Comparison of ENCODE assay signal across 15 cellular contexts in the genomic region with DNA sequence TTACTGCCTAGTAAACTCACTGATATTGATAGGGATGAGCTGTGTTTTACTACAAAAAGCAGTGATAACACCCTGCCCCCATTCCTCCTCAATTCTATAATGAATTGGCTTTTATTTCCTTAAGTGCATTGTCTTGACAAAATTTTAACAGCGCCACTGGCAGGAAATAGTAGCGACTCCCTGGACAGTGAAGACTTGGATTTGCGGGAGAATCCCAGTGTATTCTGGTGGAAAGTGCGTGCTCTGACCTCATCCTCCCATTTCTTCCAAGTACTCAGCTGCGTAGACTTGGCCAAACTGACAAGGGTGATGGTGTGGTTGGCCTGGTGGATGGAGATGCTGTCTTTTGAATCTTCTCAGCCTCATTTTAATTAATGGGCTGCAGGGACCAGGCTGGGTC. TPM values are rescaled to one million over a fixed set of nuclear protein-coding genes. Genes with fewer than 3 reads are reported as not detected.
A peak's percentile ranks its signal among the peaks of the same experiment; 100 is the strongest.
DNase-seq lines count a peak whose midpoint lies in the region; ATAC-seq and TF ChIP-seq lines count a peak whose summit lies in the region.
"Had no signal": no experiment of that assay in that cellular context is flagged by ENCODE, and none has a peak within 500 bp of the region (broad histone marks: within the 10 kb centered on the region; RNA-seq: fewer than 3 reads in every experiment).

No MANE protein-coding gene starts in this region.

- H3K4me3 Mint-ChIP-seq in HFFc6, result peak overlapping the region; percentile 92
- peak overlapping the region; percentile 68 for H3K4me3 Mint-ChIP-seq in memory B cell
- H3K4me3 Mint-ChIP-seq in activated T-helper 17 cell treated with anti-CD3 and anti-CD28 coated beads, Interleukin-2, amount 50 U/mL, for 72 hours, result no peak overlapping the region
- H3K4me3 Mint-ChIP-seq in activated CD4-positive, alpha-beta T cell treated with anti-CD3 and anti-CD28 coated beads, Interleukin-2, amount 10 ng/mL, durations not matched to agents 7 days and 5 days, result no peak overlapping the region
- H3K4me3 Mint-ChIP-seq: dendritic cell treated with granulocyte-macrophage colony-stimulating factor and Interleukin-4, amounts not matched to agents 40 ng/mL and 50 ng/mL, for 4 days had no signal

- H3K4me1 Mint-ChIP-seq in HFFc6 (ENCODE audit: low read depth) (no peaks in the 10 kb centered on the region; the same call in 1 of the 2 replicates), memory B cell (peaks cover 49% of the 10 kb centered on the region)
- H3K4me1 Mint-ChIP-seq in activated T-helper 17 cell treated with anti-CD3 and anti-CD28 coated beads, Interleukin-2, amount 50 U/mL, for 72 hours, result peaks cover 5% of the 10 kb centered on the region
- peaks cover 5% of the 10 kb centered on the region for H3K4me1 Mint-ChIP-seq in activated CD4-positive, alpha-beta T cell treated with anti-CD3 and anti-CD28 coated beads, Interleukin-2, amount 10 ng/mL, durations not matched to agents 7 days and 5 days

- no peak for TF ChIP-seq EP300 in stomach (IDR thresholded peaks at IDR 0.05)

- H3K27ac Mint-ChIP-seq in HFFc6 (peak overlapping the region; percentile 58), memory B cell (peak overlapping the region; percentile 80)
- no peak overlapping the region for H3K27ac Mint-ChIP-seq in activated T-helper 17 cell treated with anti-CD3 and anti-CD28 coated beads, Interleukin-2, amount 50 U/mL, for 72 hours
- H3K27ac Mint-ChIP-seq in activated CD4-positive, alpha-beta T cell treated with anti-CD3 and anti-CD28 coated beads, Interleukin-2, amount 10 ng/mL, durations not matched to agents 7 days and 5 days, result no peak overlapping the region
- H3K27ac Mint-ChIP-seq: dendritic cell treated with granulocyte-macrophage colony-stimulating factor and Interleukin-4, amounts not matched to agents 40 ng/mL and 50 ng/mL, for 4 days had no signal

- in situ Hi-C loops in astrocyte of the cerebellum (cut with HindIII; ENCODE audit: low sequenced_read_pairs), result loop anchor here (10.0 kb wide), 1 partner anchor 46 kb away; no protein-coding TSS in a partner anchor

- H3K36me3 ChIP-seq in stomach, result no peaks in the 10 kb centered on the region
- H3K36me3 ChIP-seq: prostate gland had no signal

- peaks cover 0 to 3% (median 0%) of the 10 kb centered on the region in 3 donors for H3K27me3 ChIP-seq in stomach
- H3K27me3 ChIP-seq: testis had no signal

- peak overlapping the region in 3 of 5 donors; percentile 1 to 97 (median 21) for H3K27ac ChIP-seq in stomach
- H3K27ac ChIP-seq: prostate gland, testis had no signal

- TF ChIP-seq CTCF in HFFc6 (IDR thresholded peaks at IDR 0.05) (no peak), astrocyte of the cerebellum (IDR thresholded peaks at IDR 0.05; ENCODE audit: low read depth, low read length, missing control alignments) (no peak), stomach (IDR thresholded peaks at IDR 0.05) (no peak)

- CTCF ChIA-PET in activated CD4-positive, alpha-beta T cell treated with anti-CD3 and anti-CD28 coated beads, Interleukin-2, amount 10 ng/mL, durations not matched to agents 7 days and 5 days (lab: Charles Lee), result no interaction called here

- intact Hi-C loops in stomach (cut with DNase I; ENCODE audit: low total_unique reads), result loop anchor here (10.0 kb wide), 1 partner anchor 66 kb away; no protein-coding TSS in a partner anchor

- H3K36me3 Mint-ChIP-seq in HFFc6 (ENCODE audit: low read depth), result peaks cover 53% of the 10 kb centered on the region
- H3K36me3 Mint-ChIP-seq in memory B cell, result no peaks in the 10 kb centered on the region
- H3K36me3 Mint-ChIP-seq in activated T-helper 17 cell treated with anti-CD3 and anti-CD28 coated beads, Interleukin-2, amount 50 U/mL, for 72 hours (ENCODE audit: low read depth), result peaks cover 5% of the 10 kb centered on the region
- H3K36me3 Mint-ChIP-seq in activated CD4-positive, alpha-beta T cell treated with anti-CD3 and anti-CD28 coated beads, Interleukin-2, amount 10 ng/mL, durations not matched to agents 7 days and 5 days (ENCODE audit: low read depth), result no peaks in the 10 kb centered on the region

- no peak for ATAC-seq in memory B cell (ENCODE audit: low read depth)
- ATAC-seq in activated T-helper 17 cell treated with anti-CD3 and anti-CD28 coated beads, Interleukin-2, amount 50 U/mL, for 72 hours (replicated peaks), result no peak
- ATAC-seq: left cardiac atrium had no signal

- H3K4me3 ChIP-seq in astrocyte of the cerebellum (ENCODE audit: low read depth, low read length), result peak overlapping the region; percentile 3
- H3K4me3 ChIP-seq in stomach, result no peak overlapping the region
- H3K4me3 ChIP-seq: prostate gland, testis had no signal

- H3K9me3 Mint-ChIP-seq in HFFc6 (no peaks in the 10 kb centered on the region), memory B cell (no peaks in the 10 kb centered on the region)
- no peaks in the 10 kb centered on the region for H3K9me3 Mint-ChIP-seq in activated T-helper 17 cell treated with anti-CD3 and anti-CD28 coated beads, Interleukin-2, amount 50 U/mL, for 72 hours
- no peaks in the 10 kb centered on the region for H3K9me3 Mint-ChIP-seq in activated CD4-positive, alpha-beta T cell treated with anti-CD3 and anti-CD28 coated beads, Interleukin-2, amount 10 ng/mL, durations not matched to agents 7 days and 5 days
- H3K9me3 Mint-ChIP-seq: dendritic cell treated with granulocyte-macrophage colony-stimulating factor and Interleukin-4, amounts not matched to agents 40 ng/mL and 50 ng/mL, for 4 days had no signal

- H3K27me3 Mint-ChIP-seq in HFFc6 (ENCODE audit: insufficient read depth) (peaks cover 8% of the 10 kb centered on the region), memory B cell (no peaks in the 10 kb centered on the region)
- peaks cover 37% of the 10 kb centered on the region for H3K27me3 Mint-ChIP-seq in activated T-helper 17 cell treated with anti-CD3 and anti-CD28 coated beads, Interleukin-2, amount 50 U/mL, for 72 hours
- H3K27me3 Mint-ChIP-seq in activated CD4-positive, alpha-beta T cell treated with anti-CD3 and anti-CD28 coated beads, Interleukin-2, amount 10 ng/mL, durations not matched to agents 7 days and 5 days, result peaks cover 46% of the 10 kb centered on the region
- H3K27me3 Mint-ChIP-seq: dendritic cell treated with granulocyte-macrophage colony-stimulating factor and Interleukin-4, amounts not matched to agents 40 ng/mL and 50 ng/mL, for 4 days had no signal

- TF ChIP-seq POLR2A in stomach (IDR thresholded peaks at IDR 0.05), result no peak

- peaks cover 29 to 81% (median 62%) of the 10 kb centered on the region in 4 donors for H3K4me1 ChIP-seq in stomach

- WGBS in stomach, 5 donors, result 78 to 92% (median 90%) methylated on average over 5 of the region's 5 CpGs

- no peaks in the 10 kb centered on the region for H3K9me3 ChIP-seq in stomach
- H3K9me3 ChIP-seq: prostate gland, testis had no signal

- POLR2A ChIA-PET in activated CD4-positive, alpha-beta T cell treated with anti-CD3 and anti-CD28 coated beads, Interleukin-2, amount 10 ng/mL, durations not matched to agents 7 days and 5 days (lab: Charles Lee), result interaction anchor here (0.6 to 0.7 kb wide), 2 partner anchors 76 kb away, joined by 3 to 4 read pairs; no protein-coding TSS in a partner anchor

- DNase-seq in HFFc6, result no peak
- DNase-seq in astrocyte of the cerebellum (ENCODE audit: low read depth), result no peak
- DNase-seq in memory B cell (ENCODE audit: low spot score in 2 of 2), result no peak
- no peak for DNase-seq in stomach
- no peak for DNase-seq in DMS114 treated with DMSO at 0.1 percent for 48 hours (lab: John Stamatoyannopoulos, UW; ENCODE audit: unreplicated experiment)
- no peak for DNase-seq in activated CD4-positive, alpha-beta T cell treated with anti-CD3 and anti-CD28 coated beads, Interleukin-2, amount 10 ng/mL, durations not matched to agents 7 days and 5 days
- DNase-seq: activated gamma-delta T cell, anterior cingulate cortex, left cardiac atrium, MV-4-11, SW 1271, testis had no signal

RNA-seq across cellular contexts. Expression of gene TRIO, which starts 5.3 kb away (rescaled TPM):
- total RNA-seq in HFFc6 (2021; fragmentation: NEBNext Ultra II Directional; extraction: Animal tissue kit (Norgen Biotek cat#: 25700)), result 100 to 1,000 TPM; 167 to 219 (median 190) TPM
- total RNA-seq in stomach, result 100 to 1,000 TPM in 4 of 5 donors, 10 to 100 TPM in 1; 67.1 to 558 (median 199) TPM
- 10 to 100 TPM in 2 of 3 donors, 1 to 10 TPM in 1; 9.9 to 20.8 (median 15.3) TPM for polyA plus RNA-seq in stomach
- 10 to 100 TPM; 13.6 to 21.5 TPM for total RNA-seq in activated T-helper 17 cell treated with anti-CD3 and anti-CD28 coated beads, Interleukin-2, amount 50 U/mL, for 72 hours
- 1 to 10 TPM; 3.7 to 4.2 TPM for total RNA-seq in activated CD4-positive, alpha-beta T cell treated with anti-CD3 and anti-CD28 coated beads, Interleukin-2, amount 10 ng/mL, durations not matched to agents 7 days and 5 days

Comparison
In these comparisons a context has a peak if more than half of its experiments do, and no peak if none do; other contexts are left out.
1. H3K27ac Mint-ChIP-seq: peak in HFFc6 (single experiment) and memory B cell (single experiment); none in activated T-helper 17 cell treated with anti-CD3 and anti-CD28 coated beads, Interleukin-2, amount 50 U/mL, for 72 hours (single experiment) and activated CD4-positive, alpha-beta T cell treated with anti-CD3 and anti-CD28 coated beads, Interleukin-2, amount 10 ng/mL, durations not matched to agents 7 days and 5 days (single experiment).
2. H3K4me3 Mint-ChIP-seq: peak in HFFc6 (single experiment) and memory B cell (single experiment); none in activated T-helper 17 cell treated with anti-CD3 and anti-CD28 coated beads, Interleukin-2, amount 50 U/mL, for 72 hours (single experiment) and activated CD4-positive, alpha-beta T cell treated with anti-CD3 and anti-CD28 coated beads, Interleukin-2, amount 10 ng/mL, durations not matched to agents 7 days and 5 days (single experiment).